ENCODE assay signal across 10 cellular contexts in the genomic region with DNA sequence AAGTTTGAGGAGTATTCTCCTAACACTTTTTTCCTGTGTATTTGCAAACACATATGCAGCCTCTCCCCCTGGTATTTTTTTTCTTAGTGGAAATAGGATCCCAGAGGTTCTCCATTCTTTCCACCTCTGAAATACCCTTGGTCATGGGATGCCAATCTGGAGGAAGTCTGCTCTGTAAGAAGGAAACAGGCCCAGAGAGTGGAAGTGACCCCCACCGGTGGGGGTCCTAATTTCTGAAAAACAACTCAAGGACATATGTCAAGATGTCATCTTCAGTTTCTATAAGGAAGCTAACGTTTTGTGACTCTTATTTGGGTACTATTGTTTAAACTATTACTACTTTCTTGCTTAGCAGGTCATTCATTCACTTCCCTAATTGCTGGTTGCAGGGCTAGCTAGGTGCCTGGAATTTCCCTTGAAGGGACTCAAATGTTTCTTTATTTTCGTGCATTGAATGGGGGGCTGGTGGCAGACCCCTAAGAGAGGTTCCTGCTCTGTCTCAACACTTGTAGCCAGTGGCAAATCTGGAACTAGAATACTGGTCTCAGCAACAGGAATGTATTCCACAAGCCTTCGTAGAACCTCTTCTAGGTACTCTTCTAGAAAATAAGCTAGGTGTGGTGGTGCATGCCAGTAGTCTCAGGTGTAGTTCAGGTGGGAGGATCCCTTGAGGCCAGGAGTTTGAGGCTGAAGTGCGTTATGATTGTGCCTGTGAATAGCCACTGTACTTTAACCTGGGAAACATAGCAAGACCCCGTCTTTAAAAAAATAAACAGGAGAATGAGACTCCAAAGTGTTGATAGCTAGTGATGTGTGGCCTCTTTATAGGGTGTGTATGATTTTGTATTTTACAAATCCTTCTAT. TPM values are rescaled to one million over a fixed set of nuclear protein-coding genes. Genes with fewer than 3 reads are reported as not detected.
DNase-seq lines count a peak whose midpoint lies in the region; ATAC-seq and TF ChIP-seq lines count a peak whose summit lies in the region.
"Had no signal": no experiment of that assay in that cellular context is flagged by ENCODE, and none has a peak within 500 bp of the region (broad histone marks: within the 10 kb centered on the region; RNA-seq: fewer than 3 reads in every experiment).

No MANE protein-coding gene starts in this region.

- H2AFZ ChIP-seq in OCI-LY7 (ENCODE audit: low read length), result no peak overlapping the region

- H3K9me2 ChIP-seq in OCI-LY7 (ENCODE audit: insufficient read depth, low read length), result no peaks in the 10 kb centered on the region

- peaks cover 18% of the 10 kb centered on the region for H3K36me3 Mint-ChIP-seq in activated CD4-positive, alpha-beta T cell treated with anti-CD3 and anti-CD28 coated beads for 36 hours (ENCODE audit: low read depth)
- no peaks in the 10 kb centered on the region for H3K36me3 Mint-ChIP-seq in immature natural killer cell
- peaks cover 25% of the 10 kb centered on the region for H3K36me3 Mint-ChIP-seq in stimulated activated memory B cell treated with anti-CD40 and anti-IgM and Interleukin-4, amounts not matched to agents 10 μg/mL and 1 μg/mL and 100 μg/mL, for 72 hours

- H3K27ac ChIP-seq in OCI-LY7 (ENCODE audit: low read depth, low read length, poor library complexity, severe bottlenecking) (peak overlapping the region; percentile 24), foreskin keratinocyte (no peak overlapping the region)

- no peak for TF ChIP-seq CTCF in OCI-LY7 (conservative IDR thresholded peaks at IDR 0.05; ENCODE audit: low read length)
- no peak for TF ChIP-seq CTCF in foreskin keratinocyte (conservative IDR thresholded peaks at IDR 0.05)

- POLR2A ChIA-PET in activated CD4-positive, alpha-beta T cell treated with anti-CD3 and anti-CD28 coated beads for 36 hours (lab: Charles Lee), result interaction anchor here (1.0 kb wide), 1 partner anchor 8 kb away, joined by 5 read pairs; no protein-coding TSS in a partner anchor
- POLR2A ChIA-PET in OCI-LY7 (lab: Charles Lee), result interaction anchor here (1.0 to 2.1 kb wide), 6 partner anchors 8 to 30 kb away, joined by 3 to 16 read pairs (median 11); a partner anchor contains a TSS

- BruUV-seq in OCI-LY7 (replicated peaks; lab: Mats Ljungman, UMichigan), result no TSS peak

- H3K27me3 ChIP-seq in foreskin keratinocyte, result no peaks in the 10 kb centered on the region

- no peak for DNase-seq in activated CD4-positive, alpha-beta T cell treated with anti-CD3 and anti-CD28 coated beads for 36 hours
- DNase-seq in activated CD4-positive, alpha-beta T cell treated with anti-CD3 and anti-CD28 coated beads for 4 hours, result no peak
- DNase-seq in OCI-LY7 (ENCODE audit: low spot score) (peak; percentile 33), immature natural killer cell (no peak), NCI-H774 (lab: John Stamatoyannopoulos, UW) (no peak), foreskin keratinocyte (no peak), NCI-H1048 (lab: John Stamatoyannopoulos, UW) (no peak)

- peaks cover 59% of the 10 kb centered on the region for H3K4me1 Mint-ChIP-seq in activated CD4-positive, alpha-beta T cell treated with anti-CD3 and anti-CD28 coated beads for 36 hours
- H3K4me1 Mint-ChIP-seq in immature natural killer cell, result peaks cover 36 to 39% of the 10 kb centered on the region in 2 donors
- H3K4me1 Mint-ChIP-seq in stimulated activated memory B cell treated with anti-CD40 and anti-IgM and Interleukin-4, amounts not matched to agents 10 μg/mL and 1 μg/mL and 100 μg/mL, for 72 hours, result peaks cover 90% of the 10 kb centered on the region

- H4K20me1 ChIP-seq in OCI-LY7 (ENCODE audit: insufficient read depth, low read length), result no peaks in the 10 kb centered on the region

- no peaks in the 10 kb centered on the region for H3K36me3 ChIP-seq in OCI-LY7 (ENCODE audit: insufficient read depth, low read length)

- no peaks in the 10 kb centered on the region for H3K9me3 ChIP-seq in OCI-LY7 (ENCODE audit: low read length)

- no peaks in the 10 kb centered on the region for H3K79me2 ChIP-seq in OCI-LY7 (ENCODE audit: insufficient read depth, low read depth, low read length)

- H3K9me3 Mint-ChIP-seq in activated CD4-positive, alpha-beta T cell treated with anti-CD3 and anti-CD28 coated beads for 36 hours (ENCODE audit: low read depth), result no peaks in the 10 kb centered on the region
- no peaks in the 10 kb centered on the region for H3K9me3 Mint-ChIP-seq in immature natural killer cell
- no peaks in the 10 kb centered on the region for H3K9me3 Mint-ChIP-seq in stimulated activated memory B cell treated with anti-CD40 and anti-IgM and Interleukin-4, amounts not matched to agents 10 μg/mL and 1 μg/mL and 100 μg/mL, for 72 hours

- ATAC-seq in activated CD4-positive, alpha-beta T cell treated with anti-CD3 and anti-CD28 coated beads for 36 hours, result no peak
- ATAC-seq in stimulated activated memory B cell treated with anti-CD40 and anti-IgM and Interleukin-4, amounts not matched to agents 10 μg/mL and 1 μg/mL and 100 μg/mL, for 72 hours, result no peak
- no peak for ATAC-seq in foreskin keratinocyte

- no peak overlapping the region for H3K4me3 Mint-ChIP-seq in activated CD4-positive, alpha-beta T cell treated with anti-CD3 and anti-CD28 coated beads for 36 hours
- H3K4me3 Mint-ChIP-seq in immature natural killer cell, result peak overlapping the region; percentile 83 to 86 (median 86)
- H3K4me3 Mint-ChIP-seq in stimulated activated memory B cell treated with anti-CD40 and anti-IgM and Interleukin-4, amounts not matched to agents 10 μg/mL and 1 μg/mL and 100 μg/mL, for 72 hours, result peak overlapping the region; percentile 87

- peak overlapping the region; percentile 93 for H3K4me3 ChIP-seq in OCI-LY7 (ENCODE audit: low read depth, low read length, poor library complexity, severe bottlenecking)

- intact Hi-C loops in activated CD4-positive, alpha-beta T cell treated with anti-CD3 and anti-CD28 coated beads for 36 hours (cut with DNase I, micrococcal nuclease), result loop anchor here (5.0 to 10.0 kb wide), 6 partner anchors 55 to 1130 kb away; a partner anchor contains a TSS
- intact Hi-C loops in OCI-LY7 (cut with micrococcal nuclease; ENCODE audit: unreplicated experiment), result loop anchor here (10.0 kb wide), 2 partner anchors 513 to 597 kb away; a partner anchor contains a TSS

- peaks cover 68% of the 10 kb centered on the region for H3K4me1 ChIP-seq in OCI-LY7 (ENCODE audit: insufficient read depth, low read length, poor library complexity, severe bottlenecking)
- peaks cover 9% of the 10 kb centered on the region for H3K4me1 ChIP-seq in foreskin keratinocyte

- CTCF ChIA-PET in activated CD4-positive, alpha-beta T cell treated with anti-CD3 and anti-CD28 coated beads for 36 hours (lab: Charles Lee), result interaction anchor here (0.6 to 1.7 kb wide), 7 partner anchors 8 to 184 kb away, joined by 3 to 7 read pairs (median 3); a partner anchor contains a TSS
- CTCF ChIA-PET in OCI-LY7 (lab: Charles Lee; ENCODE audit: unreplicated experiment), result interaction anchor here (1.1 kb wide), 1 partner anchor 9 kb away, joined by 3 read pairs; a partner anchor contains a TSS

- peak overlapping the region; percentile 63 for H3K27ac Mint-ChIP-seq in activated CD4-positive, alpha-beta T cell treated with anti-CD3 and anti-CD28 coated beads for 36 hours
- H3K27ac Mint-ChIP-seq in immature natural killer cell, result peak overlapping the region; percentile 82 to 93 (median 90)
- peak overlapping the region; percentile 95 for H3K27ac Mint-ChIP-seq in stimulated activated memory B cell treated with anti-CD40 and anti-IgM and Interleukin-4, amounts not matched to agents 10 μg/mL and 1 μg/mL and 100 μg/mL, for 72 hours

- H3K4me2 ChIP-seq in OCI-LY7 (ENCODE audit: low read length), result peak overlapping the region; percentile 94

- H3K27me3 Mint-ChIP-seq in activated CD4-positive, alpha-beta T cell treated with anti-CD3 and anti-CD28 coated beads for 36 hours, result no peaks in the 10 kb centered on the region
- peaks cover 2 to 10% (median 6%) of the 10 kb centered on the region in 3 donors for H3K27me3 Mint-ChIP-seq in immature natural killer cell (ENCODE audit: low read depth in 3 of 3)
- no peaks in the 10 kb centered on the region for H3K27me3 Mint-ChIP-seq in stimulated activated memory B cell treated with anti-CD40 and anti-IgM and Interleukin-4, amounts not matched to agents 10 μg/mL and 1 μg/mL and 100 μg/mL, for 72 hours

RNA-seq across cellular contexts. Expression of a gene that starts 1.8 kb away (rescaled TPM):
- total RNA-seq in activated CD4-positive, alpha-beta T cell treated with anti-CD3 and anti-CD28 coated beads for 36 hours, result 1 to 10 TPM; 3.9 to 5.1 TPM
- 4.7 and 5.5 TPM in 2 replicates for total RNA-seq in OCI-LY7 (2014; rRNA removed; shearing (Covaris generic))
- total RNA-seq in OCI-LY7 (2022) (6.5 and 7.7 TPM in 2 replicates), foreskin keratinocyte (4.7 and 5.4 TPM in 2 replicates)
- polyA plus RNA-seq in immature natural killer cell (1 to 10 TPM; 3.3 to 5.5 (median 5.5) TPM), foreskin keratinocyte (3.9 and 5.3 TPM in 2 replicates)

RNA-seq across cellular contexts. Expression of a gene that starts 8.7 kb away (rescaled TPM):
- 10 to 100 TPM; 48.2 to 55.6 TPM for total RNA-seq in activated CD4-positive, alpha-beta T cell treated with anti-CD3 and anti-CD28 coated beads for 36 hours
- total RNA-seq in OCI-LY7 (2014; rRNA removed; shearing (Covaris generic)), result 36.9 and 46.2 TPM in 2 replicates
- 19.0 and 21.7 TPM in 2 replicates for total RNA-seq in OCI-LY7 (2022)
- polyA plus RNA-seq in immature natural killer cell, result 10 to 100 TPM; 40.6 to 86.0 (median 43.2) TPM
- 19.4 and 19.6 TPM in 2 replicates for total RNA-seq in foreskin keratinocyte
- polyA plus RNA-seq in foreskin keratinocyte, result 12.8 and 15.9 TPM in 2 replicates

RNA-seq across cellular contexts. Expression of a gene that starts 35.9 kb away (rescaled TPM):
- total RNA-seq in activated CD4-positive, alpha-beta T cell treated with anti-CD3 and anti-CD28 coated beads for 36 hours, result not detected
- 0.08 TPM in 1 of 2 replicates, not detected in the other for total RNA-seq in OCI-LY7 (2014; rRNA removed; shearing (Covaris generic))
- total RNA-seq in OCI-LY7 (2022) (not detected in 2 replicates), foreskin keratinocyte (not detected in 2 replicates)
- polyA plus RNA-seq in immature natural killer cell (not detected), foreskin keratinocyte (not detected in 2 replicates)
- total RNA-seq: IMR-90; T-helper 1 cell treated with Interleukin-12 subunit alpha and Interleukin-12 subunit beta and Interleukin-4 antibody, amounts not matched to agents 30 ng/mL and 1 ng/mL, for 36 hours had no signal

RNA-seq across cellular contexts. Expression of a gene that starts 54.0 kb away (rescaled TPM):
- 1 to 10 TPM; 3.2 to 4.7 TPM for total RNA-seq in activated CD4-positive, alpha-beta T cell treated with anti-CD3 and anti-CD28 coated beads for 36 hours
- 5.4 TPM in 1 of 2 replicates, not detected in the other for total RNA-seq in OCI-LY7 (2014; rRNA removed; shearing (Covaris generic))
- total RNA-seq in OCI-LY7 (2022) (not detected in 2 replicates), foreskin keratinocyte (2.8 and 2.9 TPM in 2 replicates)
- polyA plus RNA-seq in immature natural killer cell (1 to 10 TPM; 3.6 to 8.8 (median 6.5) TPM), foreskin keratinocyte (1.1 and 1.6 TPM in 2 replicates)
- total RNA-seq: IMR-90 had no signal
- polyA plus RNA-seq: IMR-90 had no signal

RNA-seq across cellular contexts. Expression of a gene that starts 54.2 kb away (rescaled TPM):
- 10 to 100 TPM; 13.0 to 17.4 TPM for total RNA-seq in activated CD4-positive, alpha-beta T cell treated with anti-CD3 and anti-CD28 coated beads for 36 hours
- not detected in 2 replicates for total RNA-seq in OCI-LY7 (2014; rRNA removed; shearing (Covaris generic))
- total RNA-seq in OCI-LY7 (2022) (not detected in 2 replicates), foreskin keratinocyte (8.6 and 9.9 TPM in 2 replicates)
- polyA plus RNA-seq in immature natural killer cell (10 to 100 TPM; 19.4 to 26.6 (median 20.6) TPM), foreskin keratinocyte (10.0 and 13.2 TPM in 2 replicates)
- total RNA-seq: IMR-90 had no signal
